29 cellular contexts compared by ENCODE assay signal in genomic region chr14:25574949-25575348, GRCh38.
"Had no signal": no experiment of that assay in that cellular context is flagged by ENCODE, and none has a peak within 500 bp of the region (broad histone marks: within the 10 kb centered on the region; RNA-seq: fewer than 3 reads in every experiment).

No MANE protein-coding gene starts in this region.

- H3K27ac Mint-ChIP-seq: stimulated activated effector memory CD8-positive, alpha-beta T cell treated with anti-CD3 and anti-CD28 coated beads, Interleukin-12 subunit alpha, Interleukin-12 subunit beta, amount 100 ng/mL, for 72 hours; stimulated activated memory B cell treated with anti-CD40 and anti-IgM and Interleukin-4, amounts not matched to agents 10 μg/mL and 1 μg/mL and 100 μg/mL, for 72 hours; stimulated activated naive B cell treated with anti-CD40 and anti-IgM and Interleukin-4, amounts not matched to agents 10 μg/mL and 1 μg/mL and 100 μg/mL, for 72 hours; stimulated activated naive CD8-positive, alpha-beta T cell treated with anti-CD3 and anti-CD28 coated beads, Interleukin-15, amount 100 ng/mL, for 72 hours; stimulated activated naive CD8-positive, alpha-beta T cell treated with anti-CD3 and anti-CD28 coated beads, Interleukin-15, Interleukin-2, amounts not matched to agents 100 ng/mL and 50 ng/mL, for 24 hours; type B pancreatic cell had no signal

- H3K4me3 ChIP-seq: stomach, suprapubic skin, testis, thoracic aorta, thyroid gland, tibial artery, tibial nerve, transverse colon, upper lobe of left lung, upper lobe of right lung, uterus, vagina had no signal

- H3K4me3 Mint-ChIP-seq: stimulated activated effector memory CD8-positive, alpha-beta T cell treated with anti-CD3 and anti-CD28 coated beads, Interleukin-12 subunit alpha, Interleukin-12 subunit beta, amount 100 ng/mL, for 72 hours; stimulated activated memory B cell treated with anti-CD40 and anti-IgM and Interleukin-4, amounts not matched to agents 10 μg/mL and 1 μg/mL and 100 μg/mL, for 72 hours; stimulated activated naive B cell treated with anti-CD40 and anti-IgM and Interleukin-4, amounts not matched to agents 10 μg/mL and 1 μg/mL and 100 μg/mL, for 72 hours; stimulated activated naive CD8-positive, alpha-beta T cell treated with anti-CD3 and anti-CD28 coated beads, Interleukin-15, amount 100 ng/mL, for 72 hours; stimulated activated naive CD8-positive, alpha-beta T cell treated with anti-CD3 and anti-CD28 coated beads, Interleukin-15, Interleukin-2, amounts not matched to agents 100 ng/mL and 50 ng/mL, for 24 hours; type B pancreatic cell had no signal

- FAIRE-seq: urothelium cell line had no signal

- H3K9me3 ChIP-seq: suprapubic skin, testis, thoracic aorta, thyroid gland, tibial artery, transverse colon, upper lobe of left lung, upper lobe of right lung, uterus, vagina had no signal

- H3K4me1 Mint-ChIP-seq: stimulated activated effector memory CD8-positive, alpha-beta T cell treated with anti-CD3 and anti-CD28 coated beads, Interleukin-12 subunit alpha, Interleukin-12 subunit beta, amount 100 ng/mL, for 72 hours; stimulated activated memory B cell treated with anti-CD40 and anti-IgM and Interleukin-4, amounts not matched to agents 10 μg/mL and 1 μg/mL and 100 μg/mL, for 72 hours; stimulated activated naive B cell treated with anti-CD40 and anti-IgM and Interleukin-4, amounts not matched to agents 10 μg/mL and 1 μg/mL and 100 μg/mL, for 72 hours; stimulated activated naive CD8-positive, alpha-beta T cell treated with anti-CD3 and anti-CD28 coated beads, Interleukin-15, amount 100 ng/mL, for 72 hours had no signal

- H3K27me3 ChIP-seq: stomach, suprapubic skin, testis, thyroid gland, tibial artery, tibial nerve, transverse colon, upper lobe of left lung, upper lobe of right lung, uterus, vagina had no signal

- H3K27ac ChIP-seq: stomach, suprapubic skin, testis, thoracic aorta, thyroid gland, tibial artery, tibial nerve, transverse colon, upper lobe of left lung, upper lobe of right lung, uterus, vagina had no signal

- H3K4me1 ChIP-seq: stomach, suprapubic skin, testis, thyroid gland, tibial artery, tibial nerve, transverse colon, upper lobe of left lung, upper lobe of right lung, uterus, vagina had no signal

- H3K36me3 Mint-ChIP-seq: stimulated activated effector memory CD8-positive, alpha-beta T cell treated with anti-CD3 and anti-CD28 coated beads, Interleukin-12 subunit alpha, Interleukin-12 subunit beta, amount 100 ng/mL, for 72 hours; stimulated activated memory B cell treated with anti-CD40 and anti-IgM and Interleukin-4, amounts not matched to agents 10 μg/mL and 1 μg/mL and 100 μg/mL, for 72 hours; stimulated activated naive B cell treated with anti-CD40 and anti-IgM and Interleukin-4, amounts not matched to agents 10 μg/mL and 1 μg/mL and 100 μg/mL, for 72 hours; type B pancreatic cell had no signal

- H3K9me3 Mint-ChIP-seq: stimulated activated naive B cell treated with anti-CD40 and anti-IgM and Interleukin-4, amounts not matched to agents 10 μg/mL and 1 μg/mL and 100 μg/mL, for 72 hours; type B pancreatic cell had no signal

- H3K27me3 Mint-ChIP-seq: stimulated activated memory B cell treated with anti-CD40 and anti-IgM and Interleukin-4, amounts not matched to agents 10 μg/mL and 1 μg/mL and 100 μg/mL, for 72 hours; stimulated activated naive B cell treated with anti-CD40 and anti-IgM and Interleukin-4, amounts not matched to agents 10 μg/mL and 1 μg/mL and 100 μg/mL, for 72 hours; stimulated activated naive CD8-positive, alpha-beta T cell treated with anti-CD3 and anti-CD28 coated beads, Interleukin-15, amount 100 ng/mL, for 72 hours; stimulated activated naive CD8-positive, alpha-beta T cell treated with anti-CD3 and anti-CD28 coated beads, Interleukin-15, Interleukin-2, amounts not matched to agents 100 ng/mL and 50 ng/mL, for 24 hours; type B pancreatic cell had no signal

- DNase-seq: stimulated activated CD4-positive, alpha-beta T cell treated with anti-CD3 and anti-CD28 coated beads, Interleukin-2, amount 100 ng/mL, for 48 hours; stimulated activated CD4-positive, alpha-beta T cell treated with anti-CD3 and anti-CD28 coated beads, Interleukin-4, amount 100 ng/mL, for 1 hour; stimulated activated CD4-positive, alpha-beta T cell treated with anti-CD3 and anti-CD28 coated beads, Interleukin-4, amount 100 ng/mL, for 24 hours; stimulated activated CD4-positive, alpha-beta T cell treated with anti-CD3 and anti-CD28 coated beads, Interleukin-4, amount 100 ng/mL, for 4 hours; stimulated activated CD8-positive, alpha-beta memory T cell treated with anti-CD3 and anti-CD28 coated beads, Interleukin-4, amount 100 ng/mL, for 48 hours; stimulated activated naive B cell treated with anti-CD40 and anti-IgM and Interleukin-4, amounts not matched to agents 10 μg/mL and 1 μg/mL and 100 μg/mL, for 72 hours; stimulated activated naive CD4-positive, alpha-beta T cell; stimulated activated naive CD4-positive, alpha-beta T cell treated with Interleukin-2 at 50 U/mL for 16 hours; stimulated activated naive CD8-positive, alpha-beta T cell treated with anti-CD3 and anti-CD28 coated beads, Interleukin-15, amount 100 ng/mL, for 72 hours; stimulated activated naive CD8-positive, alpha-beta T cell treated with anti-CD3 and anti-CD28 coated beads, Interleukin-15, Interleukin-2, amounts not matched to agents 100 U/mL and 50 U/mL, for 24 hours; stomach; substantia nigra; testis; thyroid gland; tibial artery; transverse colon; trophoblast cell; upper lobe of left lung; upper lobe of right lung; uterus had no signal

- H3K36me3 ChIP-seq: stomach, suprapubic skin, thoracic aorta, thyroid gland, tibial artery, tibial nerve, transverse colon, upper lobe of left lung, upper lobe of right lung, uterus, vagina had no signal

- ATAC-seq: stimulated activated effector memory CD8-positive, alpha-beta T cell treated with anti-CD3 and anti-CD28 coated beads, Interleukin-12 subunit alpha, Interleukin-12 subunit beta, amount 100 ng/mL, for 72 hours; stimulated activated memory B cell treated with anti-CD40 and anti-IgM and Interleukin-4, amounts not matched to agents 10 μg/mL and 1 μg/mL and 100 μg/mL, for 72 hours; stimulated activated naive B cell treated with anti-CD40 and anti-IgM and Interleukin-4, amounts not matched to agents 10 μg/mL and 1 μg/mL and 100 μg/mL, for 72 hours; stimulated activated naive CD8-positive, alpha-beta T cell treated with anti-CD3 and anti-CD28 coated beads, Interleukin-15, amount 100 ng/mL, for 72 hours; stimulated activated naive CD8-positive, alpha-beta T cell treated with anti-CD3 and anti-CD28 coated beads, Interleukin-15, Interleukin-2, amounts not matched to agents 100 U/mL and 50 U/mL, for 24 hours; upper lobe of right lung had no signal
